ENCODE assay signal across 1 cellular context in genomic region chr16:69865701-69866100, GRCh38.
TF ChIP-seq lines count a peak whose summit lies in the region.

No MANE protein-coding gene starts in this region.

TF ChIP-seq in K562, 482 proteins besides CTCF, POLR2A, EP300 and RAD21 (continued from another document and continues in another):
- no peak for TF ChIP-seq ZBTB40 (IDR thresholded peaks at IDR 0.05)
- TF ChIP-seq ZBTB40 (CRISPR knock-in tag; IDR thresholded peaks at IDR 0.05) = no peak
- TF ChIP-seq ZHX1 (conservative IDR thresholded peaks at IDR 0.05; ENCODE audit: low read length) = no peak
- no peak for TF ChIP-seq HNRNPH1 (optimal IDR thresholded peaks at IDR 0.05; ENCODE audit: low read depth, low read length)
- TF ChIP-seq GTF3C2 (IDR thresholded peaks at IDR 0.05; ENCODE audit: borderline replicate concordance, extremely low read depth, insufficient read length) = no peak
- no peak for TF ChIP-seq CREB3 (tag; conservative IDR thresholded peaks at IDR 0.05; ENCODE audit: low read depth)
- TF ChIP-seq ELF1 (tag; IDR thresholded peaks at IDR 0.05) = no peak
- no peak for TF ChIP-seq GATAD2A (IDR thresholded peaks at IDR 0.05)
- TF ChIP-seq RHOXF2B (CRISPR knock-in tag; conservative IDR thresholded peaks at IDR 0.05) = no peak
- no peak for TF ChIP-seq NKRF (IDR thresholded peaks at IDR 0.05; ENCODE audit: borderline replicate concordance)
- TF ChIP-seq ZNF140 (CRISPR knock-in tag; IDR thresholded peaks at IDR 0.05) = no peak
- TF ChIP-seq ZBTB17 (CRISPR knock-in tag; IDR thresholded peaks at IDR 0.05) = no peak
- peak; percentile 81 for TF ChIP-seq ZNF592 (IDR thresholded peaks at IDR 0.05)
- TF ChIP-seq TAF1 (IDR thresholded peaks at IDR 0.05; ENCODE audit: control insufficient read depth, extremely low read depth, insufficient read depth, low read length, severe bottlenecking) = no peak
- peak; percentile 52 for TF ChIP-seq BRD9 (IDR thresholded peaks at IDR 0.05; ENCODE audit: low read depth, partially characterized antibody)
- no peak for TF ChIP-seq PHF20 (IDR thresholded peaks at IDR 0.05; ENCODE audit: partially characterized antibody)
- TF ChIP-seq AFF4 (CRISPR knock-in tag; IDR thresholded peaks at IDR 0.05) = no peak
- TF ChIP-seq ZBTB7A (IDR thresholded peaks at IDR 0.05; ENCODE audit: borderline replicate concordance, control insufficient read depth, low read depth, low read length) = no peak
- no peak for TF ChIP-seq GMEB1 (CRISPR knock-in tag; IDR thresholded peaks at IDR 0.05)
- TF ChIP-seq TCFL5 (CRISPR knock-in tag; conservative IDR thresholded peaks at IDR 0.05) = no peak
- TF ChIP-seq EP400 (IDR thresholded peaks at IDR 0.05) = peak; percentile 49
- TF ChIP-seq ZNF436 (CRISPR knock-in tag; IDR thresholded peaks at IDR 0.05) = no peak
- no peak for TF ChIP-seq ZNF668 (CRISPR knock-in tag; IDR thresholded peaks at IDR 0.05)
